Comparison of ENCODE assay signal across 10 cellular contexts in genomic region chr7:134845461-134845860, GRCh38.
DNase-seq lines count a peak whose midpoint lies in the region; ATAC-seq and TF ChIP-seq lines count a peak whose summit lies in the region.
"Had no signal": no experiment of that assay in that cellular context is flagged by ENCODE, and none has a peak within 500 bp of the region (broad histone marks: within the 10 kb centered on the region; RNA-seq: fewer than 3 reads in every experiment).

No MANE protein-coding gene starts in this region.

- TF ChIP-seq CTCF in astrocyte of the cerebellum (IDR thresholded peaks at IDR 0.05; ENCODE audit: low read depth, low read length, missing control alignments) = peak; percentile 26
- peak; percentile 33 for TF ChIP-seq CTCF in progenitor cell of endocrine pancreas (IDR thresholded peaks at IDR 0.05; ENCODE audit: unreplicated experiment)

- H3K27me3 Mint-ChIP-seq in progenitor cell of endocrine pancreas = peaks cover 5% of the 10 kb centered on the region
- H3K27me3 Mint-ChIP-seq in immature natural killer cell (ENCODE audit: low read depth in 3 of 3) = peaks cover 0 to 4% (median 0%) of the 10 kb centered on the region in 3 donors

- H3K4me1 Mint-ChIP-seq in progenitor cell of endocrine pancreas (ENCODE audit: low read depth) (peaks cover 23% of the 10 kb centered on the region), immature natural killer cell (no peaks in the 10 kb centered on the region)

- ATAC-seq in HG02759 (IDR thresholded peaks at IDR 0.05; ENCODE audit: unreplicated experiment) = peak; percentile 60

- no peak overlapping the region for H3K4me3 ChIP-seq in astrocyte of the cerebellum (ENCODE audit: low read depth, low read length)
- H3K4me3 ChIP-seq: BLaER1 had no signal

- peaks cover 10% of the 10 kb centered on the region for H3K36me3 Mint-ChIP-seq in progenitor cell of endocrine pancreas (ENCODE audit: insufficient read depth)
- no peaks in the 10 kb centered on the region for H3K36me3 Mint-ChIP-seq in immature natural killer cell

- DNase-seq in NCI-H526 (lab: John Stamatoyannopoulos, UW) (peak; percentile 5 to 64), NCI-H526 treated with DMSO at 0.1 percent for 48 hours (lab: John Stamatoyannopoulos, UW) (no peak), astrocyte of the cerebellum (ENCODE audit: low read depth) (no peak), progenitor cell of endocrine pancreas (ENCODE audit: low spot score, unreplicated experiment) (no peak), NCI-H1092 (lab: John Stamatoyannopoulos, UW) (no peak), NCI-H1930 (lab: John Stamatoyannopoulos, UW) (no peak), immature natural killer cell (no peak)
- DNase-seq: activated gamma-delta T cell had no signal

- H3K9me3 Mint-ChIP-seq in progenitor cell of endocrine pancreas (ENCODE audit: low read depth) (no peaks in the 10 kb centered on the region), immature natural killer cell (peaks cover 0 to 2% (median 0%) of the 10 kb centered on the region in 6 donors)

- no peak overlapping the region for H3K27ac Mint-ChIP-seq in progenitor cell of endocrine pancreas
- H3K27ac Mint-ChIP-seq in immature natural killer cell = no peak overlapping the region

- H3K4me3 Mint-ChIP-seq in progenitor cell of endocrine pancreas (ENCODE audit: low read depth) (no peak overlapping the region), immature natural killer cell (no peak overlapping the region)

- in situ Hi-C loops in astrocyte of the cerebellum (cut with HindIII; ENCODE audit: low sequenced_read_pairs) = no loop called here

Comparison
In these comparisons a context has a peak if more than half of its experiments do, and no peak if none do; other contexts are left out.
1. DNase-seq: peak in NCI-H526 (2 of 2); none in NCI-H526 treated with DMSO at 0.1 percent for 48 hours (single experiment), astrocyte of the cerebellum (single experiment), progenitor cell of endocrine pancreas (single experiment), NCI-H1092 (single experiment), NCI-H1930 (0 of 2) and immature natural killer cell (0 of 3).